1 cellular context compared by ENCODE assay signal in genomic region chr18:5237083-5237722, GRCh38.
A peak's percentile ranks its signal among the peaks of the same experiment; 100 is the strongest.
TF ChIP-seq lines count a peak whose summit lies in the region.

No MANE protein-coding gene starts in this region.

TF ChIP-seq in HepG2, 621 proteins besides CTCF, POLR2A, EP300 and RAD21 (continued from another document):
- peak; percentile 3; the same call in 1 of the 2 replicates for TF ChIP-seq ZNF770 (CRISPR knock-in tag; IDR thresholded peaks at IDR 0.05)
- 0 out of 2 replicates have a peak, but pooled peaks have one; percentile 64 for TF ChIP-seq NFIB (CRISPR knock-in tag; IDR thresholded peaks at IDR 0.05; ENCODE audit: borderline replicate concordance)
- TF ChIP-seq ZNF878 (CRISPR knock-in tag; IDR thresholded peaks at IDR 0.05): 0 out of 2 replicates have a peak, but pooled peaks have one; percentile 2
- peak; percentile 40; the same call in 1 of the 2 replicates for TF ChIP-seq MAFG (CRISPR knock-in tag; IDR thresholded peaks at IDR 0.05)
- TF ChIP-seq HNF4A (CRISPR knock-in tag; IDR thresholded peaks at IDR 0.05): no peak
- peak; percentile 44; the same call in 1 of the 2 replicates for TF ChIP-seq TFDP2 (CRISPR knock-in tag; IDR thresholded peaks at IDR 0.05)
TF ChIP-seq in HepG2: peak in this region for 21.
